ENCODE assay signal across 9 cellular contexts in genomic region chr1:96596226-96596625, GRCh38.
DNase-seq lines count a peak whose midpoint lies in the region; ATAC-seq and TF ChIP-seq lines count a peak whose summit lies in the region.
"Had no signal": no experiment of that assay in that cellular context is flagged by ENCODE, and none has a peak within 500 bp of the region (broad histone marks: within the 10 kb centered on the region; RNA-seq: fewer than 3 reads in every experiment).

No MANE protein-coding gene starts in this region.

- peak; percentile 53 for TF ChIP-seq CTCF in RWPE2 (IDR thresholded peaks at IDR 0.05; ENCODE audit: poor library complexity, severe bottlenecking)
- TF ChIP-seq CTCF in fibroblast of mammary gland (conservative IDR thresholded peaks at IDR 0.05; ENCODE audit: control insufficient read depth, insufficient read depth, low read depth, low read length): peak; percentile 56
- TF ChIP-seq CTCF in ovary (IDR thresholded peaks at IDR 0.05): no peak

- H3K4me1 ChIP-seq in RWPE2 (ENCODE audit: insufficient read depth, poor library complexity, severe bottlenecking) (no peaks in the 10 kb centered on the region), ovary (ENCODE audit: insufficient read depth) (no peaks in the 10 kb centered on the region)
- H3K4me1 ChIP-seq: SJSA1 had no signal

- H3K4me3 ChIP-seq in RWPE2 (ENCODE audit: severe bottlenecking) (no peak overlapping the region), fibroblast of mammary gland (ENCODE audit: control insufficient read depth, low read depth, low read length) (no peak overlapping the region), ovary (no peak overlapping the region)
- H3K4me3 ChIP-seq: SJSA1 had no signal

- WGBS in ovary, 3 donors: 48 to 58% (median 54%) methylated on average over 4 of the region's 4 CpGs

- intact Hi-C loops in ovary (cut with DNase I): no loop called here

- H3K36me3 ChIP-seq in RWPE2 (ENCODE audit: low read depth) (no peaks in the 10 kb centered on the region), ovary (no peaks in the 10 kb centered on the region)
- H3K36me3 ChIP-seq: SJSA1 had no signal

- TF ChIP-seq EP300 in ovary (IDR thresholded peaks at IDR 0.05): no peak

- no peak for TF ChIP-seq POLR2A in ovary (IDR thresholded peaks at IDR 0.05)

- DNase-seq in CD1c-positive myeloid dendritic cell (ENCODE audit: extremely low spot score): peak; percentile 20
- DNase-seq in RWPE2 (ENCODE audit: low spot score): no peak
- DNase-seq in fibroblast of mammary gland (ENCODE audit: low read depth): peak; percentile 34
- DNase-seq in superior temporal gyrus (ENCODE audit: extremely low spot score): peak; percentile 21
- no peak for DNase-seq in NCI-H2029 (lab: John Stamatoyannopoulos, UW)
- DNase-seq in ovary: no peak

- no peak overlapping the region for H3K27ac ChIP-seq in RWPE2 (ENCODE audit: poor library complexity, severe bottlenecking)
- no peak overlapping the region for H3K27ac ChIP-seq in ovary
- H3K27ac ChIP-seq: SJSA1 had no signal

- H3K9me3 ChIP-seq in RWPE2 (ENCODE audit: severe bottlenecking) (no peaks in the 10 kb centered on the region), ovary (no peaks in the 10 kb centered on the region)
- H3K9me3 ChIP-seq: SJSA1 had no signal

- no peaks in the 10 kb centered on the region for H3K27me3 ChIP-seq in RWPE2 (ENCODE audit: insufficient read depth, poor library complexity, severe bottlenecking)
- no peaks in the 10 kb centered on the region for H3K27me3 ChIP-seq in ovary
- H3K27me3 ChIP-seq: SJSA1 had no signal

- ATAC-seq in GM18867 (IDR thresholded peaks at IDR 0.05; ENCODE audit: unreplicated experiment) (peak; percentile 85), HG03103 (IDR thresholded peaks at IDR 0.05; ENCODE audit: low read depth, unreplicated experiment) (peak; percentile 94), RWPE2 (ENCODE audit: low read depth) (peak; percentile 50; the same call in 1 of the 3 replicates)

Comparison
In these comparisons a context has a peak if more than half of its experiments do, and no peak if none do; other contexts are left out.
1. DNase-seq: peak in CD1c-positive myeloid dendritic cell (single experiment), fibroblast of mammary gland (single experiment) and superior temporal gyrus (single experiment); none in RWPE2 (single experiment), NCI-H2029 (single experiment) and ovary (0 of 5).
2. CTCF ChIP-seq: peak in RWPE2 (single experiment) and fibroblast of mammary gland (single experiment); none in ovary (0 of 3).
3. Peak in every context shown above with its lines, with median percentiles within 50 percentile points of each other: ATAC-seq.